Comparison of ENCODE assay signal across 21 cellular contexts in the genomic region with DNA sequence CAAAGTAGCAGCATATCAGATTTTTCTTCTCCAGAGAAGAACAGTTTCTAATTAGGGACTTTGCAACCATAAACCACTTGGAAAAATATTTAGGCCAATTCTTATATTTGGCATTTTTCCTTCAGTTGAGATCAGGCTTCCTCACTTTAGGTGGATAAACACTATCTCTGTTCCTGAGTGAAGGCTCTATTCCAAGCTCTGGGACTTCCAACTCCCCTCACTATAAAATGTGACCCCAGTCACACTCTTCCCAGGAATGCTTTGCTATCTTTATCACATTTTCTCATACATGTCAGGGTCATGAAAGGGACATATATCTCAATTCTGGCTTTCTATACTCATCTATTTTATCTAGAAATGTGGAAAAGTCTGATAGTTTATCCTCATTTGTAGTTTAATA.
A peak's percentile ranks its signal among the peaks of the same experiment; 100 is the strongest.
DNase-seq lines count a peak whose midpoint lies in the region; ATAC-seq, FAIRE-seq and TF ChIP-seq lines count a peak whose summit lies in the region.
"Had no signal": no experiment of that assay in that cellular context is flagged by ENCODE, and none has a peak within 500 bp of the region (broad histone marks: within the 10 kb centered on the region; RNA-seq: fewer than 3 reads in every experiment).

No MANE protein-coding gene starts in this region.

- H3K9me3 Mint-ChIP-seq in mesothelial cell of epicardium: peaks cover under 1% of the 10 kb centered on the region

- peak overlapping the region; percentile 65 for H3K27ac Mint-ChIP-seq in mesothelial cell of epicardium
- H3K27ac Mint-ChIP-seq: B cell; CD4-positive, CD25-positive, alpha-beta regulatory T cell; CD8-positive, alpha-beta T cell had no signal

- peaks cover 29% of the 10 kb centered on the region for H3K4me1 Mint-ChIP-seq in mesothelial cell of epicardium
- H3K4me1 Mint-ChIP-seq: B cell; CD4-positive, CD25-positive, alpha-beta regulatory T cell had no signal

- H3K4me3 ChIP-seq in LNCaP clone FGC (ENCODE audit: low read depth, low read length): no peak overlapping the region
- H3K4me3 ChIP-seq: BLaER1, GM23248 had no signal

- TF ChIP-seq CTCF in LNCaP clone FGC (IDR thresholded peaks at IDR 0.05; ENCODE audit: control insufficient read depth, extremely low read depth, insufficient read depth) (no peak), mesothelial cell of epicardium (IDR thresholded peaks at IDR 0.05; ENCODE audit: unreplicated experiment) (no peak)

- ATAC-seq in GM18858 (IDR thresholded peaks at IDR 0.05; ENCODE audit: unreplicated experiment): no peak
- ATAC-seq: CD8-positive, alpha-beta T cell had no signal

- no peak overlapping the region for H3K4me3 Mint-ChIP-seq in mesothelial cell of epicardium
- H3K4me3 Mint-ChIP-seq: B cell; CD4-positive, CD25-positive, alpha-beta regulatory T cell; CD8-positive, alpha-beta T cell had no signal

- peak; percentile 58 for FAIRE-seq in endometrium (lab: Jason Lieb, UNC)
- FAIRE-seq: A204.1, G401.6, GM12892, GM19239, H1 had no signal

- no peaks in the 10 kb centered on the region for H3K27me3 Mint-ChIP-seq in mesothelial cell of epicardium (ENCODE audit: low read depth)
- H3K27me3 Mint-ChIP-seq: B cell; CD4-positive, CD25-positive, alpha-beta regulatory T cell had no signal

- peak; percentile 11 for DNase-seq in LNCaP clone FGC (ENCODE audit: low read depth)
- DNase-seq in mesothelial cell of epicardium (ENCODE audit: low spot score in 2 of 2, unreplicated experiment in 2 of 2): no peak
- no peak for DNase-seq in NCI-H446 treated with DMSO at 0.1 percent for 48 hours (lab: John Stamatoyannopoulos, UW)
- DNase-seq in mucosa of gallbladder (ENCODE audit: low spot score): no peak
- DNase-seq: Caco-2; CD4-positive, CD25-positive, alpha-beta regulatory T cell; CD8-positive, alpha-beta T cell; DMS153; DND-41; GM23248; H7; HCEC 1CT had no signal

- H3K36me3 Mint-ChIP-seq in mesothelial cell of epicardium: peaks cover 5% of the 10 kb centered on the region
- H3K36me3 Mint-ChIP-seq: CD4-positive, CD25-positive, alpha-beta regulatory T cell; CD8-positive, alpha-beta T cell had no signal
